ENCODE assay signal across 10 cellular contexts in genomic region chr11:417652-418342, GRCh38. TPM values are rescaled to one million over a fixed set of nuclear protein-coding genes. Genes with fewer than 3 reads are reported as not detected.
DNase-seq lines count a peak whose midpoint lies in the region; ATAC-seq and TF ChIP-seq lines count a peak whose summit lies in the region.
"Had no signal": no experiment of that assay in that cellular context is flagged by ENCODE, and none has a peak within 500 bp of the region (broad histone marks: within the 10 kb centered on the region; RNA-seq: fewer than 3 reads in every experiment).

No MANE protein-coding gene starts in this region.

- TF ChIP-seq CTCF in HCT116 (IDR thresholded peaks at IDR 0.05 in 2 of 3, conservative IDR thresholded peaks at IDR 0.05 in 1 of 3; ENCODE audit: borderline replicate concordance in 1 of 3, insufficient read depth in 1 of 3, low read depth in 2 of 3, low read length in 2 of 3) (no peak), smooth muscle cell (IDR thresholded peaks at IDR 0.05; ENCODE audit: borderline replicate concordance, insufficient read depth, poor library complexity, severe bottlenecking) (no peak), WERI-Rb-1 (IDR thresholded peaks at IDR 0.05; ENCODE audit: low read depth, low read length) (no peak)

- H3K27me3 ChIP-seq in HCT116 (ENCODE audit: insufficient read depth, low read length) (no peaks in the 10 kb centered on the region), iPS DF 6.9 (ENCODE audit: control insufficient read depth, insufficient read depth, low read length) (no peaks in the 10 kb centered on the region), smooth muscle cell (ENCODE audit: low read depth) (peaks cover 19% of the 10 kb centered on the region), WERI-Rb-1 (ENCODE audit: insufficient read depth, low read depth, severe bottlenecking) (peaks cover 33% of the 10 kb centered on the region)
- H3K27me3 ChIP-seq: foreskin keratinocyte had no signal

- peaks cover 8% of the 10 kb centered on the region for H3F3A ChIP-seq in smooth muscle cell (ENCODE audit: low read depth)

- no peak for TF ChIP-seq POLR2A in HCT116 (IDR thresholded peaks at IDR 0.05; ENCODE audit: borderline replicate concordance, extremely low read depth, insufficient read depth, insufficient read length)

- peak overlapping the region; percentile 68 for H3K27ac Mint-ChIP-seq in activated CD8-positive, alpha-beta T cell treated with anti-CD3 and anti-CD28 coated beads, Interleukin-2, amount 10 ng/mL, durations not matched to agents 7 days and 5 days

- WGBS in iPS DF 6.9 (ENCODE audit: insufficient coverage, insufficient read length), result no CpG with 5 or more reads among the region's 19 CpGs
- WGBS in smooth muscle cell (ENCODE audit: low lambda C conversion rate), result 69% methylated on average over 19 of the region's 19 CpGs

- H2AFZ ChIP-seq in HCT116 (ENCODE audit: low read depth, low read length, poor library complexity, severe bottlenecking) (no peak overlapping the region), smooth muscle cell (ENCODE audit: low read depth) (no peak overlapping the region)

- RAD21 ChIA-PET in HCT116 (lab: Charles Lee; ENCODE audit: low non-redundant PET in 1 of 2, low total read pairs in 2 of 2, uncharacterized antibody in 2 of 2, unreplicated experiment in 2 of 2), result no interaction called here

- POLR2A ChIA-PET in HCT116 (lab: Charles Lee), result interaction anchor here (0.8 to 1.9 kb wide), 3 partner anchors 11 to 30 kb away, joined by 3 to 11 read pairs (median 5); no protein-coding TSS in a partner anchor
- POLR2A ChIA-PET in activated CD8-positive, alpha-beta T cell treated with anti-CD3 and anti-CD28 coated beads, Interleukin-2, amount 10 ng/mL, durations not matched to agents 7 days and 5 days (lab: Charles Lee), result interaction anchor here (1.0 to 3.9 kb wide), 7 partner anchors 11 to 135 kb away, joined by 3 to 59 read pairs (median 5); partner anchors contain the start of gene PTDSS2

- intact Hi-C loops in HCT116 (cut with micrococcal nuclease), result no loop called here

- no peaks in the 10 kb centered on the region for H3K9me3 Mint-ChIP-seq in activated CD8-positive, alpha-beta T cell treated with anti-CD3 and anti-CD28 coated beads, Interleukin-2, amount 10 ng/mL, durations not matched to agents 7 days and 5 days (ENCODE audit: insufficient read depth)

- peak; percentile 1; the same call in 1 of the 2 replicates for ATAC-seq in HCT116
- ATAC-seq in activated CD8-positive, alpha-beta T cell treated with anti-CD3 and anti-CD28 coated beads, Interleukin-2, amount 10 ng/mL, durations not matched to agents 7 days and 5 days, result no peak
- ATAC-seq in GM18858 (IDR thresholded peaks at IDR 0.05; ENCODE audit: unreplicated experiment), result no peak
- ATAC-seq: SK-N-SH treated with all-trans-retinoic acid at 6 μM for 48 hours had no signal

- peaks cover 11% of the 10 kb centered on the region for H3K36me3 Mint-ChIP-seq in activated CD8-positive, alpha-beta T cell treated with anti-CD3 and anti-CD28 coated beads, Interleukin-2, amount 10 ng/mL, durations not matched to agents 7 days and 5 days (ENCODE audit: low read depth)

- no peaks in the 10 kb centered on the region for H3K27me3 Mint-ChIP-seq in activated CD8-positive, alpha-beta T cell treated with anti-CD3 and anti-CD28 coated beads, Interleukin-2, amount 10 ng/mL, durations not matched to agents 7 days and 5 days (ENCODE audit: low read depth)

- H3K4me1 ChIP-seq in HCT116 (ENCODE audit: control insufficient read depth in 1 of 2, insufficient read depth in 2 of 2, low read length in 2 of 2) (peaks cover 19 to 33% of the 10 kb centered on the region in 2 experiments), iPS DF 6.9 (ENCODE audit: control insufficient read depth, insufficient read depth, low read length) (peaks cover 13% of the 10 kb centered on the region), smooth muscle cell (ENCODE audit: low read depth) (no peaks in the 10 kb centered on the region)

- H3K9me3 ChIP-seq in HCT116 (ENCODE audit: control insufficient read depth in 1 of 2, insufficient read depth in 1 of 2, low read depth in 1 of 2, low read length in 2 of 2) (no peaks in the 10 kb centered on the region), iPS DF 6.9 (ENCODE audit: control insufficient read depth, insufficient read depth, low read length) (no peaks in the 10 kb centered on the region), smooth muscle cell (replicated peaks; ENCODE audit: low read depth) (no peaks in the 10 kb centered on the region), WERI-Rb-1 (ENCODE audit: severe bottlenecking) (peaks cover 2% of the 10 kb centered on the region)

- H3K4me1 Mint-ChIP-seq in activated CD8-positive, alpha-beta T cell treated with anti-CD3 and anti-CD28 coated beads, Interleukin-2, amount 10 ng/mL, durations not matched to agents 7 days and 5 days (ENCODE audit: low read depth), result peaks cover 28% of the 10 kb centered on the region

- H3K79me2 ChIP-seq in HCT116 (ENCODE audit: insufficient read depth, low read length) (no peaks in the 10 kb centered on the region; the same call in 1 of the 2 replicates), smooth muscle cell (ENCODE audit: low read depth) (no peaks in the 10 kb centered on the region)

- no peaks in the 10 kb centered on the region for H3K9me2 ChIP-seq in HCT116 (ENCODE audit: insufficient read depth)

- TF ChIP-seq RAD21 in HCT116 (IDR thresholded peaks at IDR 0.05; ENCODE audit: low read depth), result no peak

- H4K20me1 ChIP-seq in HCT116 (ENCODE audit: insufficient read depth), result no peaks in the 10 kb centered on the region
- H4K20me1 ChIP-seq in smooth muscle cell (ENCODE audit: low read depth), result no peaks in the 10 kb centered on the region

- DNase-seq in HCT116 (ENCODE audit: low read depth, low spot score), result no peak
- no peak for DNase-seq in activated CD8-positive, alpha-beta T cell treated with anti-CD3 and anti-CD28 coated beads, Interleukin-2, amount 10 ng/mL, durations not matched to agents 7 days and 5 days
- DNase-seq in iPS DF 6.9 (ENCODE audit: low read depth, low spot score), result no peak
- DNase-seq in smooth muscle cell (lab: John Stamatoyannopoulos, UW; ENCODE audit: unreplicated experiment), result no peak
- DNase-seq in NCI-H1417 (lab: John Stamatoyannopoulos, UW), result no peak
- DNase-seq in NCI-H510A treated with DMSO at 0.1 percent for 48 hours (lab: John Stamatoyannopoulos, UW), result no peak
- no peak for DNase-seq in WERI-Rb-1
- DNase-seq: foreskin keratinocyte had no signal

- no TSS peak for BruUV-seq in HCT116 (replicated peaks; lab: Mats Ljungman, UMichigan)

- H3K36me3 ChIP-seq in HCT116 (ENCODE audit: control insufficient read depth in 1 of 2, insufficient read depth in 2 of 2, low read length in 2 of 2) (no peaks in the 10 kb centered on the region), iPS DF 6.9 (ENCODE audit: control insufficient read depth, insufficient read depth, low read length) (no peaks in the 10 kb centered on the region), smooth muscle cell (ENCODE audit: low read depth) (no peaks in the 10 kb centered on the region), WERI-Rb-1 (no peaks in the 10 kb centered on the region)

- H3K27ac ChIP-seq in HCT116 (ENCODE audit: low read depth, low read length) (peak overlapping the region; percentile 81), iPS DF 6.9 (ENCODE audit: low read length) (no peak overlapping the region), smooth muscle cell (ENCODE audit: low read depth) (no peak overlapping the region), WERI-Rb-1 (no peak overlapping the region)
- H3K27ac ChIP-seq: foreskin keratinocyte had no signal

- peak overlapping the region; percentile 68 for H3K4me3 Mint-ChIP-seq in activated CD8-positive, alpha-beta T cell treated with anti-CD3 and anti-CD28 coated beads, Interleukin-2, amount 10 ng/mL, durations not matched to agents 7 days and 5 days

- H3K4me2 ChIP-seq in HCT116 (ENCODE audit: low read length) (peak overlapping the region; percentile 93), smooth muscle cell (peak overlapping the region; percentile 95)

- H3K4me3 ChIP-seq in HCT116 (replicated peaks in 1 of 2; ENCODE audit: low read depth in 1 of 2, low read length in 2 of 2), result peak overlapping the region; percentile 66 to 71
- peak overlapping the region; percentile 59; the same call in 1 of the 2 replicates for H3K4me3 ChIP-seq in iPS DF 6.9 (ENCODE audit: low read length)
- H3K4me3 ChIP-seq in smooth muscle cell, result peak overlapping the region; percentile 63
- no peak overlapping the region; the same call in 1 of the 2 replicates for H3K4me3 ChIP-seq in WERI-Rb-1 (ENCODE audit: low read depth, low read length)

- CTCF ChIA-PET in HCT116 (lab: Charles Lee), result interaction anchor here (1.6 kb wide), 1 partner anchor 31 kb away, joined by 11 read pairs; no protein-coding TSS in a partner anchor
- CTCF ChIA-PET in activated CD8-positive, alpha-beta T cell treated with anti-CD3 and anti-CD28 coated beads, Interleukin-2, amount 10 ng/mL, durations not matched to agents 7 days and 5 days (lab: Charles Lee), result interaction anchor here (0.9 to 5.4 kb wide), 4 partner anchors 30 to 130 kb away, joined by 4 to 60 read pairs (median 6); partner anchors contain the start of gene PTDSS2

- H3K9ac ChIP-seq in HCT116 (ENCODE audit: low read length) (peak overlapping the region; percentile 70), smooth muscle cell (ENCODE audit: low read depth) (no peak overlapping the region)

RNA-seq across cellular contexts. Expression of gene SIGIRR, which starts 3.0 kb away (rescaled TPM):
- total RNA-seq in HCT116 (2021; ENCODE audit: unreplicated experiment) (85.6 TPM), smooth muscle cell (15.3 and 18.3 TPM in 2 replicates)
- polyA plus RNA-seq in HCT116 (2012), result 96.6 and 99.1 TPM in 2 replicates
- 100 to 1,000 TPM; 160 to 168 TPM for total RNA-seq in activated CD8-positive, alpha-beta T cell treated with anti-CD3 and anti-CD28 coated beads, Interleukin-2, amount 10 ng/mL, durations not matched to agents 7 days and 5 days
- polyA plus RNA-seq in smooth muscle cell, result 26.3 and 29.4 TPM in 2 replicates

RNA-seq across cellular contexts. Expression of gene PKP3, which starts 23.8 kb away (rescaled TPM):
- 157 TPM for total RNA-seq in HCT116 (2021; ENCODE audit: unreplicated experiment)
- 124 and 128 TPM in 2 replicates for polyA plus RNA-seq in HCT116 (2012)
- total RNA-seq in activated CD8-positive, alpha-beta T cell treated with anti-CD3 and anti-CD28 coated beads, Interleukin-2, amount 10 ng/mL, durations not matched to agents 7 days and 5 days, result under 1 TPM in 1 of 2 experiments, not detected in 1; 0.13 TPM
- 32.0 and 61.2 TPM in 2 replicates for total RNA-seq in smooth muscle cell
- 24.6 and 69.9 TPM in 2 replicates for polyA plus RNA-seq in smooth muscle cell

RNA-seq across cellular contexts. Expression of gene ANO9, which starts 24.0 kb away (rescaled TPM):
- total RNA-seq in HCT116 (2021; ENCODE audit: unreplicated experiment) (70.3 TPM), smooth muscle cell (0.67 and 1.4 TPM in 2 replicates)
- 53.8 and 55.2 TPM in 2 replicates for polyA plus RNA-seq in HCT116 (2012)
- total RNA-seq in activated CD8-positive, alpha-beta T cell treated with anti-CD3 and anti-CD28 coated beads, Interleukin-2, amount 10 ng/mL, durations not matched to agents 7 days and 5 days, result 10 to 100 TPM; 72.6 to 78.9 TPM
- polyA plus RNA-seq in smooth muscle cell, result 1.5 and 7.1 TPM in 2 replicates

RNA-seq across cellular contexts. Expression of gene PTDSS2, which starts 32.3 kb away (rescaled TPM):
- 40.1 TPM for total RNA-seq in HCT116 (2021; ENCODE audit: unreplicated experiment)
- polyA plus RNA-seq in HCT116 (2012), result 32.1 and 33.3 TPM in 2 replicates
- total RNA-seq in activated CD8-positive, alpha-beta T cell treated with anti-CD3 and anti-CD28 coated beads, Interleukin-2, amount 10 ng/mL, durations not matched to agents 7 days and 5 days, result 10 to 100 TPM; 24.6 to 26.1 TPM
- 15.2 and 20.7 TPM in 2 replicates for total RNA-seq in smooth muscle cell
- polyA plus RNA-seq in smooth muscle cell, result 25.2 and 33.5 TPM in 2 replicates

RNA-seq across cellular contexts. Expression of gene B4GALNT4, which starts 48.5 kb away (rescaled TPM):
- total RNA-seq in HCT116 (2021; ENCODE audit: unreplicated experiment) (54.3 TPM), smooth muscle cell (21.9 and 48.8 TPM in 2 replicates)
- 33.3 and 35.8 TPM in 2 replicates for polyA plus RNA-seq in HCT116 (2012)
- total RNA-seq in activated CD8-positive, alpha-beta T cell treated with anti-CD3 and anti-CD28 coated beads, Interleukin-2, amount 10 ng/mL, durations not matched to agents 7 days and 5 days, result under 1 TPM; 0.26 to 0.52 TPM
- 44.9 and 45.8 TPM in 2 replicates for polyA plus RNA-seq in smooth muscle cell

Comparison
In these comparisons a context has a peak if more than half of its experiments do, and no peak if none do; other contexts are left out.
1. RNA of gene PKP3, which starts 23.8 kb away (total RNA-seq): 157 TPM in HCT116 (single experiment) and 32.0 to 61.2 TPM in smooth muscle cell; 0.13 TPM in activated CD8-positive, alpha-beta T cell treated with anti-CD3 and anti-CD28 coated beads, Interleukin-2, amount 10 ng/mL, durations not matched to agents 7 days and 5 days; every median in the first group is over 10 times any median in the second.
2. RNA of gene ANO9, which starts 24.0 kb away (total RNA-seq): 72.6 to 78.9 TPM in activated CD8-positive, alpha-beta T cell treated with anti-CD3 and anti-CD28 coated beads, Interleukin-2, amount 10 ng/mL, durations not matched to agents 7 days and 5 days and 70.3 TPM in HCT116 (single experiment); 0.67 to 1.4 TPM in smooth muscle cell; every median in the first group is over 10 times any median in the second.